Comparison of ENCODE assay signal across 1 cellular context in genomic region chr15:90946538-90946937, GRCh38.
TF ChIP-seq lines count a peak whose summit lies in the region.

No MANE protein-coding gene starts in this region.

TF ChIP-seq in H1, 55 proteins besides CTCF, POLR2A, EP300 and RAD21:
- TF ChIP-seq CBX8 (IDR thresholded peaks at IDR 0.05; ENCODE audit: borderline replicate concordance, low read depth, low read length): no peak
- no peak for TF ChIP-seq BACH1 (IDR thresholded peaks at IDR 0.05; ENCODE audit: low read length)
- TF ChIP-seq TCF12 (IDR thresholded peaks at IDR 0.05; ENCODE audit: low read depth, low read length): no peak
- TF ChIP-seq, protein P1, sequence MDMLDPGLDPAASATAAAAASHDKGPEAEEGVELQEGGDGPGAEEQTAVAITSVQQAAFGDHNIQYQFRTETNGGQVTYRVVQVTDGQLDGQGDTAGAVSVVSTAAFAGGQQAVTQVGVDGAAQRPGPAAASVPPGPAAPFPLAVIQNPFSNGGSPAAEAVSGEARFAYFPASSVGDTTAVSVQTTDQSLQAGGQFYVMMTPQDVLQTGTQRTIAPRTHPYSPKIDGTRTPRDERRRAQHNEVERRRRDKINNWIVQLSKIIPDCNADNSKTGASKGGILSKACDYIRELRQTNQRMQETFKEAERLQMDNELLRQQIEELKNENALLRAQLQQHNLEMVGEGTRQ (IDR thresholded peaks at IDR 0.05; ENCODE audit: low read length): no peak
- no peak for TF ChIP-seq CHD1 (IDR thresholded peaks at IDR 0.05; ENCODE audit: low read depth, low read length)
- no peak for TF ChIP-seq TAF7 (optimal IDR thresholded peaks at IDR 0.05; ENCODE audit: borderline replicate concordance, low read depth, low read length)
- TF ChIP-seq HDAC2 (IDR thresholded peaks at IDR 0.05; ENCODE audit: borderline replicate concordance in 1 of 2, low read depth in 2 of 2, low read length in 2 of 2): no peak
- no peak for TF ChIP-seq KDM1A (IDR thresholded peaks at IDR 0.05; ENCODE audit: borderline replicate concordance, low read length)
- TF ChIP-seq ASH2L (IDR thresholded peaks at IDR 0.05; ENCODE audit: low read length): no peak
- TF ChIP-seq CREB1 (IDR thresholded peaks at IDR 0.05): no peak
- TF ChIP-seq HDAC6 (IDR thresholded peaks at IDR 0.05; ENCODE audit: low read depth, low read length): no peak
- no peak for TF ChIP-seq SP2 (IDR thresholded peaks at IDR 0.05; ENCODE audit: low read length)
- no peak for TF ChIP-seq E2F6 (IDR thresholded peaks at IDR 0.05)
- no peak for TF ChIP-seq SUZ12 (IDR thresholded peaks at IDR 0.05; ENCODE audit: low read length)
